9 cellular contexts compared by ENCODE assay signal in the genomic region with DNA sequence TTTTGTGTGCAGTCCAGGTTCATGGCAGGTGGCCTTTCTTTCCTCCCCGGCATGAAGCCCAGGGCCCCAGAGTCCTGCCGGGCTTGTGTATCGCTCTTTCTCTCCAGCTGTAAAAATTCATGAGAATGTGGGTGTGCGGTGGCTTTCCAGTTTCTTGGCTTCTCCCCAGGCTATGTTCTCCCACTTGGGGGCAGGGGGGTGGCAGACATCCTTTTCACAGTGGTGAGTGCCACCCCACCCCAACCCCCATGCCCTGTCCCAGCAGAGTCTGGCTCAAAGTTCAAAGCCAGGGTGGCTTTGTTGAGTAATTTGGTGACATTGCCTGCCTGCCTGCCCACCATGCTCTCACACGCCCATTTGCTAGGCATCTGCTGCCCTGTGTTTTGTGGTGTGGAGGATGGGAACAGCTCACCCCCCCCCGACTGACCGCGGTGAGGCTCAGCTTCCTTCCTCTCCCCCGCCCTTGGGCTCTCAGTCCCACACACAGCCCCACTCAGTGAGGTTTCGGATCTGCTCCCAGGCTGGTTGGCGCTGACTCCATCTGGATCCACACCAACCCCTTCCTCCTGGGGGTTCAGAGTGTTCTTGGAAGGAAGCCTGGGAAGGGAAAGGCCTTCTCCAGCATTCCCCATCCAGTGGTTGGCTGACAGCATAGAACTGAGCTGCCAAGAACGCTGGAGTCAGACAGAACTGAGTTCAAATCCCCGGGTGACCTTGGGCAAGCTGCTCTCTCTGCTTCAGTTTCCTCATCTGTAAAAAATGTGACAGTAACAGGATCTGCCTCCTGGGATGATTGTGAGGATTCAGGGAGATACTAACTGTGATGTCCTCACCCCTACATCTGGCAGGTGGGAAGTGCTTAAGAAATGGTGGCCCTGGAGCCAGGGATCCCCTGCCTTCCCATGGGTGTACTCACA. TPM values are rescaled to one million over a fixed set of nuclear protein-coding genes. Genes with fewer than 3 reads are reported as not detected.
DNase-seq lines count a peak whose midpoint lies in the region; ATAC-seq, FAIRE-seq and TF ChIP-seq lines count a peak whose summit lies in the region.
"Had no signal": no experiment of that assay in that cellular context is flagged by ENCODE, and none has a peak within 500 bp of the region (broad histone marks: within the 10 kb centered on the region; RNA-seq: fewer than 3 reads in every experiment).

No MANE protein-coding gene starts in this region.

- H3K4me1 Mint-ChIP-seq in endodermal cell = peaks cover 53% of the 10 kb centered on the region
- H3K4me1 Mint-ChIP-seq in CD4-positive, alpha-beta T cell (ENCODE audit: low read depth) = peaks cover 17% of the 10 kb centered on the region

- H3K36me3 Mint-ChIP-seq in endodermal cell (ENCODE audit: low read depth) = peaks cover 11% of the 10 kb centered on the region
- no peaks in the 10 kb centered on the region for H3K36me3 Mint-ChIP-seq in CD4-positive, alpha-beta T cell (ENCODE audit: low read depth)
- H3K36me3 Mint-ChIP-seq: CD4-positive, CD25-positive, alpha-beta regulatory T cell had no signal

- H3K27ac Mint-ChIP-seq in endodermal cell = peak overlapping the region; percentile 62
- no peak overlapping the region for H3K27ac Mint-ChIP-seq in CD4-positive, alpha-beta T cell

- DNase-seq in NCI-H524 (lab: John Stamatoyannopoulos, UW) (peak; percentile 74 to 78), NCI-H524 treated with DMSO at 0.1 percent for 48 hours (lab: John Stamatoyannopoulos, UW) (no peak), RCC 7860 (ENCODE audit: low spot score) (peak; percentile 17), endodermal cell (no peak), mesenteric fat pad (ENCODE audit: low spot score) (peak; percentile 93), tibial artery (peak; percentile 97 to 99)
- no peak for DNase-seq in CD4-positive, alpha-beta T cell

- H3K36me3 ChIP-seq in endodermal cell (ENCODE audit: control insufficient read depth, insufficient read depth, low read length) (peaks cover 6% of the 10 kb centered on the region), tibial artery (no peaks in the 10 kb centered on the region)

- CTCF ChIA-PET in CD4-positive, alpha-beta T cell (lab: Charles Lee) = no interaction called here

- H3K9me3 Mint-ChIP-seq in endodermal cell = no peaks in the 10 kb centered on the region
- H3K9me3 Mint-ChIP-seq in CD4-positive, alpha-beta T cell = no peaks in the 10 kb centered on the region

- H3K27me3 Mint-ChIP-seq in endodermal cell (ENCODE audit: insufficient read depth) = peaks cover 26% of the 10 kb centered on the region
- H3K27me3 Mint-ChIP-seq in CD4-positive, alpha-beta T cell = no peaks in the 10 kb centered on the region
- H3K27me3 Mint-ChIP-seq: CD4-positive, CD25-positive, alpha-beta regulatory T cell had no signal

- TF ChIP-seq CTCF in endodermal cell (conservative IDR thresholded peaks at IDR 0.05) (no peak), tibial artery (IDR thresholded peaks at IDR 0.05) (peak in 1 of 2 experiments; percentile 3)
- no peak for TF ChIP-seq CTCF in CD4-positive, alpha-beta T cell (IDR thresholded peaks at IDR 0.05)

- H3K9me3 ChIP-seq in endodermal cell (ENCODE audit: control insufficient read depth, low read length) = no peaks in the 10 kb centered on the region
- H3K9me3 ChIP-seq in tibial artery = no peaks in the 10 kb centered on the region
- no peaks in the 10 kb centered on the region for H3K9me3 ChIP-seq in CD4-positive, alpha-beta T cell (ENCODE audit: control insufficient read depth, low read length)

- peak; percentile 51 for ATAC-seq in HG02852 (IDR thresholded peaks at IDR 0.05; ENCODE audit: unreplicated experiment)
- ATAC-seq in CD4-positive, alpha-beta T cell (ENCODE audit: poor library complexity) = no peak

- no peak overlapping the region for H3K4me3 Mint-ChIP-seq in endodermal cell
- H3K4me3 Mint-ChIP-seq in CD4-positive, alpha-beta T cell = no peak overlapping the region
- H3K4me3 Mint-ChIP-seq: CD4-positive, CD25-positive, alpha-beta regulatory T cell had no signal

- POLR2A ChIA-PET in CD4-positive, alpha-beta T cell (lab: Charles Lee) = interaction anchor here (0.6 kb wide), 1 partner anchor 46 kb away, joined by 3 read pairs; no protein-coding TSS in a partner anchor

- H3K9ac ChIP-seq in endodermal cell (ENCODE audit: extremely low read depth, low read length, poor library complexity, severe bottlenecking) = no peak overlapping the region

- intact Hi-C loops in tibial artery (cut with DNase I; ENCODE audit: low total_unique reads) = loop anchor here (2.0 kb wide), 1 partner anchor 40 kb away; no protein-coding TSS in a partner anchor
- intact Hi-C loops in CD4-positive, alpha-beta T cell (cut with DNase I, micrococcal nuclease) = no loop called here

- no peak for FAIRE-seq in RCC 7860 (lab: Jason Lieb, UNC)

- H3K4me1 ChIP-seq in endodermal cell (ENCODE audit: control insufficient read depth, insufficient read depth, low read length) = peaks cover 11% of the 10 kb centered on the region
- peaks cover 0 to 69% (median 54%) of the 10 kb centered on the region in 4 donors for H3K4me1 ChIP-seq in tibial artery

- H3K27me3 ChIP-seq in endodermal cell (ENCODE audit: control insufficient read depth, insufficient read depth, low read length, poor library complexity, severe bottlenecking) (peaks cover 17% of the 10 kb centered on the region), tibial artery (no peaks in the 10 kb centered on the region)
- H3K27me3 ChIP-seq in CD4-positive, alpha-beta T cell (ENCODE audit: control insufficient read depth, insufficient read depth, low read length) = no peaks in the 10 kb centered on the region

- H3K27ac ChIP-seq in endodermal cell (ENCODE audit: low read depth, low read length) (peak overlapping the region; percentile 89), tibial artery (peak overlapping the region; percentile 78 to 86)
- H3K27ac ChIP-seq in CD4-positive, alpha-beta T cell (ENCODE audit: low read depth, low read length) = no peak overlapping the region

- WGBS in endodermal cell (ENCODE audit: insufficient coverage in 1 of 2, insufficient read length in 1 of 2), 2 experiments = 56 to 70% methylated on average over 2 to 13 of the region's 13 CpGs

- no peak overlapping the region for H3K4me3 ChIP-seq in endodermal cell (ENCODE audit: low read length)
- H3K4me3 ChIP-seq in tibial artery = peak overlapping the region; percentile 16 to 36

RNA-seq across cellular contexts. Expression of a gene that starts 36.1 kb away (rescaled TPM):
- total RNA-seq in endodermal cell = 10 to 100 TPM; 36.8 to 40.5 TPM
- 39.3 TPM for polyA plus RNA-seq in endodermal cell (2013, experiment 1 of 2)
- 41.4 TPM for polyA plus RNA-seq in endodermal cell (2013, experiment 2 of 2)
- 100 TPM for total RNA-seq in mesenteric fat pad
- 10 to 100 TPM; 28.2 to 28.8 TPM for total RNA-seq in CD4-positive, alpha-beta T cell

RNA-seq across cellular contexts. Expression of a gene that starts 38.2 kb away (rescaled TPM):
- total RNA-seq in endodermal cell (10 to 100 TPM; 13.1 to 14.9 TPM), mesenteric fat pad (0.48 TPM)
- polyA plus RNA-seq in endodermal cell (2013, experiment 1 of 2) = 2.8 TPM
- 3.0 TPM for polyA plus RNA-seq in endodermal cell (2013, experiment 2 of 2)
- not detected for total RNA-seq in CD4-positive, alpha-beta T cell
- total RNA-seq: CD4-positive, CD25-positive, alpha-beta regulatory T cell had no signal
- polyA plus RNA-seq: CD4-positive, CD25-positive, alpha-beta regulatory T cell had no signal

Comparison
In these comparisons a context has a peak if more than half of its experiments do, and no peak if none do; other contexts are left out.
1. DNase-seq: peak in NCI-H524 (2 of 2), RCC 7860 (single experiment), mesenteric fat pad (single experiment) and tibial artery (2 of 2); none in NCI-H524 treated with DMSO at 0.1 percent for 48 hours (single experiment), endodermal cell (single experiment) and CD4-positive, alpha-beta T cell (0 of 10).